8 cellular contexts compared by ENCODE assay signal in genomic region chr19:4969292-4969771, GRCh38. TPM values are rescaled to one million over a fixed set of nuclear protein-coding genes. Genes with fewer than 3 reads are reported as not detected.
DNase-seq lines count a peak whose midpoint lies in the region; ATAC-seq, FAIRE-seq and TF ChIP-seq lines count a peak whose summit lies in the region.

No MANE protein-coding gene starts in this region.

- DNase-seq in RWPE2 (ENCODE audit: low spot score) (no peak), fibroblast of villous mesenchyme (ENCODE audit: low read depth) (no peak), mucosa of gallbladder (ENCODE audit: low spot score) (no peak), GM12891 (ENCODE audit: insufficient read length, low spot score) (no peak), NCI-H2196 treated with DMSO at 0.1 percent for 48 hours (lab: John Stamatoyannopoulos, UW; ENCODE audit: unreplicated experiment) (no peak)
- DNase-seq in effector CD4-positive, alpha-beta T cell: no peak

- H3K36me3 ChIP-seq in RWPE2 (ENCODE audit: low read depth): peaks cover 8% of the 10 kb centered on the region

- H3K4me3 ChIP-seq in RWPE2 (ENCODE audit: severe bottlenecking): peak overlapping the region; percentile 59
- peak overlapping the region; percentile 79 for H3K4me3 ChIP-seq in fibroblast of villous mesenchyme (ENCODE audit: low read depth, low read length)
- H3K4me3 ChIP-seq in skin epidermis: peak overlapping the region; percentile 37 to 68 (median 62)

- peak; percentile 7 for ATAC-seq in GM21515 (IDR thresholded peaks at IDR 0.05; ENCODE audit: unreplicated experiment)
- ATAC-seq in RWPE2 (ENCODE audit: low read depth): no peak

- no peak for FAIRE-seq in GM12891 (lab: Jason Lieb, UNC)

- no peak for TF ChIP-seq POLR2A in GM12891 (IDR thresholded peaks at IDR 0.05; ENCODE audit: low read depth, low read length)

- peaks cover 13% of the 10 kb centered on the region for H3K4me1 ChIP-seq in RWPE2 (ENCODE audit: insufficient read depth, poor library complexity, severe bottlenecking)

- H3K27me3 ChIP-seq in RWPE2 (ENCODE audit: insufficient read depth, poor library complexity, severe bottlenecking): no peaks in the 10 kb centered on the region

- peak overlapping the region; percentile 60 for H3K27ac ChIP-seq in RWPE2 (ENCODE audit: poor library complexity, severe bottlenecking)
- peak overlapping the region in 18 of 21 experiments; percentile 37 to 88 (median 75) for H3K27ac ChIP-seq in skin epidermis

- H3K9me3 ChIP-seq in RWPE2 (ENCODE audit: severe bottlenecking): no peaks in the 10 kb centered on the region

- TF ChIP-seq CTCF in RWPE2 (IDR thresholded peaks at IDR 0.05; ENCODE audit: poor library complexity, severe bottlenecking) (no peak), fibroblast of villous mesenchyme (IDR thresholded peaks at IDR 0.05; ENCODE audit: insufficient read depth, low read depth, low read length) (no peak)

TF ChIP-seq in GM12891, 5 proteins besides CTCF, POLR2A, EP300 and RAD21:
- TF ChIP-seq POLR2AphosphoS5 (IDR thresholded peaks at IDR 0.05; ENCODE audit: low read depth, low read length) (no peak), TAF1 (IDR thresholded peaks at IDR 0.05; ENCODE audit: low read depth, low read length) (no peak), PAX5 (IDR thresholded peaks at IDR 0.05; ENCODE audit: insufficient read depth, low read length, severe bottlenecking) (no peak), SPI1 (IDR thresholded peaks at IDR 0.05; ENCODE audit: low read depth, low read length) (no peak), POU2F2 (IDR thresholded peaks at IDR 0.05; ENCODE audit: low read depth, low read length) (no peak)

RNA-seq across cellular contexts. Expression of gene KDM4B, which starts 0.4 kb away (rescaled TPM):
- total RNA-seq in fibroblast of villous mesenchyme: 17.7 TPM in 2 replicates
- total RNA-seq in mucosa of gallbladder: 49.3 TPM
- 30.6 TPM for polyA plus RNA-seq in GM12891 (2012; ENCODE audit: low read depth, missing spikeins)
